ENCODE assay signal across 1 cellular context in the genomic region with DNA sequence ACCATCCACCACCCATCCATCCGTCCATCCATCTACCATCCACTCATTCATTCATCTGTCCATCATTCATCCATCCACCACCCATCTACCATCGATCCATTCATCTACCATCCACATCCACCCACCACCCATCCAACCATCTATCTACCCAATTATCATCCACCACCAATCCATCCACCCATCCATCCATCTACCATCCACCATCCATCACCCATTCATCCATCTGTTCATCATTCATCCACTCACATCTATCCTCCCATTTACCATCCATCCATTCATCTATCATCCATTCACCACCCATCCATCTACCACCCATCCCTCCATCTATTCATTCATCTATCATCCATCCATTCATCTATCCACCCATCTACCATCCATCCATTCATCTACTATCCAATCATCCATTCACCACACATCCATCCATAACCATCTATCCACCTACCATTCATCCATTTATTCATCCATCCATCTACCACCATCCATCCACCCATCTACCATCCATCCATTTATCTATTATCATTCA.
TF ChIP-seq lines count a peak whose summit lies in the region.

No MANE protein-coding gene starts in this region.

TF ChIP-seq in H1, 55 proteins besides CTCF, POLR2A, EP300 and RAD21:
- TF ChIP-seq GABPA (IDR thresholded peaks at IDR 0.05; ENCODE audit: borderline replicate concordance, insufficient read depth, low read length) (no peak), TCF12 (IDR thresholded peaks at IDR 0.05; ENCODE audit: low read depth, low read length) (no peak), JUN (IDR thresholded peaks at IDR 0.05; ENCODE audit: low read depth, low read length) (no peak), RXRA (IDR thresholded peaks at IDR 0.05; ENCODE audit: insufficient read depth, low read depth, low read length) (no peak), CREB1 (IDR thresholded peaks at IDR 0.05) (no peak), RBBP5 (IDR thresholded peaks at IDR 0.05; ENCODE audit: borderline replicate concordance, low read depth, low read length) (no peak), ASH2L (IDR thresholded peaks at IDR 0.05; ENCODE audit: low read length) (no peak)
- TF ChIP-seq, protein P1, sequence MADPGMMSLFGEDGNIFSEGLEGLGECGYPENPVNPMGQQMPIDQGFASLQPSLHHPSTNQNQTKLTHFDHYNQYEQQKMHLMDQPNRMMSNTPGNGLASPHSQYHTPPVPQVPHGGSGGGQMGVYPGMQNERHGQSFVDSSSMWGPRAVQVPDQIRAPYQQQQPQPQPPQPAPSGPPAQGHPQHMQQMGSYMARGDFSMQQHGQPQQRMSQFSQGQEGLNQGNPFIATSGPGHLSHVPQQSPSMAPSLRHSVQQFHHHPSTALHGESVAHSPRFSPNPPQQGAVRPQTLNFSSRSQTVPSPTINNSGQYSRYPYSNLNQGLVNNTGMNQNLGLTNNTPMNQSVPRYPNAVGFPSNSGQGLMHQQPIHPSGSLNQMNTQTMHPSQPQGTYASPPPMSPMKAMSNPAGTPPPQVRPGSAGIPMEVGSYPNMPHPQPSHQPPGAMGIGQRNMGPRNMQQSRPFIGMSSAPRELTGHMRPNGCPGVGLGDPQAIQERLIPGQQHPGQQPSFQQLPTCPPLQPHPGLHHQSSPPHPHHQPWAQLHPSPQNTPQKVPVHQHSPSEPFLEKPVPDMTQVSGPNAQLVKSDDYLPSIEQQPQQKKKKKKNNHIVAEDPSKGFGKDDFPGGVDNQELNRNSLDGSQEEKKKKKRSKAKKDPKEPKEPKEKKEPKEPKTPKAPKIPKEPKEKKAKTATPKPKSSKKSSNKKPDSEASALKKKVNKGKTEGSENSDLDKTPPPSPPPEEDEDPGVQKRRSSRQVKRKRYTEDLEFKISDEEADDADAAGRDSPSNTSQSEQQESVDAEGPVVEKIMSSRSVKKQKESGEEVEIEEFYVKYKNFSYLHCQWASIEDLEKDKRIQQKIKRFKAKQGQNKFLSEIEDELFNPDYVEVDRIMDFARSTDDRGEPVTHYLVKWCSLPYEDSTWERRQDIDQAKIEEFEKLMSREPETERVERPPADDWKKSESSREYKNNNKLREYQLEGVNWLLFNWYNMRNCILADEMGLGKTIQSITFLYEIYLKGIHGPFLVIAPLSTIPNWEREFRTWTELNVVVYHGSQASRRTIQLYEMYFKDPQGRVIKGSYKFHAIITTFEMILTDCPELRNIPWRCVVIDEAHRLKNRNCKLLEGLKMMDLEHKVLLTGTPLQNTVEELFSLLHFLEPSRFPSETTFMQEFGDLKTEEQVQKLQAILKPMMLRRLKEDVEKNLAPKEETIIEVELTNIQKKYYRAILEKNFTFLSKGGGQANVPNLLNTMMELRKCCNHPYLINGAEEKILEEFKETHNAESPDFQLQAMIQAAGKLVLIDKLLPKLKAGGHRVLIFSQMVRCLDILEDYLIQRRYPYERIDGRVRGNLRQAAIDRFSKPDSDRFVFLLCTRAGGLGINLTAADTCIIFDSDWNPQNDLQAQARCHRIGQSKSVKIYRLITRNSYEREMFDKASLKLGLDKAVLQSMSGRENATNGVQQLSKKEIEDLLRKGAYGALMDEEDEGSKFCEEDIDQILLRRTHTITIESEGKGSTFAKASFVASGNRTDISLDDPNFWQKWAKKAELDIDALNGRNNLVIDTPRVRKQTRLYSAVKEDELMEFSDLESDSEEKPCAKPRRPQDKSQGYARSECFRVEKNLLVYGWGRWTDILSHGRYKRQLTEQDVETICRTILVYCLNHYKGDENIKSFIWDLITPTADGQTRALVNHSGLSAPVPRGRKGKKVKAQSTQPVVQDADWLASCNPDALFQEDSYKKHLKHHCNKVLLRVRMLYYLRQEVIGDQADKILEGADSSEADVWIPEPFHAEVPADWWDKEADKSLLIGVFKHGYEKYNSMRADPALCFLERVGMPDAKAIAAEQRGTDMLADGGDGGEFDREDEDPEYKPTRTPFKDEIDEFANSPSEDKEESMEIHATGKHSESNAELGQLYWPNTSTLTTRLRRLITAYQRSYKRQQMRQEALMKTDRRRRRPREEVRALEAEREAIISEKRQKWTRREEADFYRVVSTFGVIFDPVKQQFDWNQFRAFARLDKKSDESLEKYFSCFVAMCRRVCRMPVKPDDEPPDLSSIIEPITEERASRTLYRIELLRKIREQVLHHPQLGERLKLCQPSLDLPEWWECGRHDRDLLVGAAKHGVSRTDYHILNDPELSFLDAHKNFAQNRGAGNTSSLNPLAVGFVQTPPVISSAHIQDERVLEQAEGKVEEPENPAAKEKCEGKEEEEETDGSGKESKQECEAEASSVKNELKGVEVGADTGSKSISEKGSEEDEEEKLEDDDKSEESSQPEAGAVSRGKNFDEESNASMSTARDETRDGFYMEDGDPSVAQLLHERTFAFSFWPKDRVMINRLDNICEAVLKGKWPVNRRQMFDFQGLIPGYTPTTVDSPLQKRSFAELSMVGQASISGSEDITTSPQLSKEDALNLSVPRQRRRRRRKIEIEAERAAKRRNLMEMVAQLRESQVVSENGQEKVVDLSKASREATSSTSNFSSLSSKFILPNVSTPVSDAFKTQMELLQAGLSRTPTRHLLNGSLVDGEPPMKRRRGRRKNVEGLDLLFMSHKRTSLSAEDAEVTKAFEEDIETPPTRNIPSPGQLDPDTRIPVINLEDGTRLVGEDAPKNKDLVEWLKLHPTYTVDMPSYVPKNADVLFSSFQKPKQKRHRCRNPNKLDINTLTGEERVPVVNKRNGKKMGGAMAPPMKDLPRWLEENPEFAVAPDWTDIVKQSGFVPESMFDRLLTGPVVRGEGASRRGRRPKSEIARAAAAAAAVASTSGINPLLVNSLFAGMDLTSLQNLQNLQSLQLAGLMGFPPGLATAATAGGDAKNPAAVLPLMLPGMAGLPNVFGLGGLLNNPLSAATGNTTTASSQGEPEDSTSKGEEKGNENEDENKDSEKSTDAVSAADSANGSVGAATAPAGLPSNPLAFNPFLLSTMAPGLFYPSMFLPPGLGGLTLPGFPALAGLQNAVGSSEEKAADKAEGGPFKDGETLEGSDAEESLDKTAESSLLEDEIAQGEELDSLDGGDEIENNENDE (IDR thresholded peaks at IDR 0.05; ENCODE audit: insufficient replicate concordance, low read length), result no peak
